ENCODE assay signal across 27 cellular contexts in the genomic region with DNA sequence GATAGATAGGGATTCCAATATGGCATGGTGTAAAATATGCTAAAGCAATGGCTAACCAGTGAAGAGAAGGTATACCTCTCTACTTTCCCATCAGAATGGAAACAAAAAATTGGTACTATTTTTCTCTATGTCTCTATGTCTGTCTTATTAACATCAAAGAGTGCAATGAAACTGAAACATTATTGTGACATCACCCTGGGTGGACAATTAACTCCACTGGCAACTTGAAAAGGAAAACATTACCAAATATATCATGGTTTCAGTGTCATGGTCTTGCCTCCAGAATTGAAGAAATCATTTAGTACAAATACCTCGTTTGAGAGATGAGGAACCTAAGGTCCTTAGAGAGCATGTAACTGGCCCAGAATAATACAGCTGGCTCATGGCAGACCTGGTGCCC.
A peak's percentile ranks its signal among the peaks of the same experiment; 100 is the strongest.
DNase-seq lines count a peak whose midpoint lies in the region; ATAC-seq, FAIRE-seq and TF ChIP-seq lines count a peak whose summit lies in the region.
"Had no signal": no experiment of that assay in that cellular context is flagged by ENCODE, and none has a peak within 500 bp of the region (broad histone marks: within the 10 kb centered on the region; RNA-seq: fewer than 3 reads in every experiment).

No MANE protein-coding gene starts in this region.

- H2AFZ ChIP-seq in GM12878 (ENCODE audit: control insufficient read depth, low read depth, low read length): no peak overlapping the region

- H4K20me1 ChIP-seq in GM12878 (ENCODE audit: control insufficient read depth, insufficient read depth): no peaks in the 10 kb centered on the region

- no peak overlapping the region for H3K4me2 ChIP-seq in GM12878 (ENCODE audit: control insufficient read depth, insufficient read depth)

- no peak overlapping the region for H3K9ac ChIP-seq in GM12878 (ENCODE audit: control insufficient read depth, insufficient read depth, low read length)

- DNase-seq in GM12878 (ENCODE audit: low read depth, low spot score) (no peak), SKM-1 (lab: John Stamatoyannopoulos, UW; ENCODE audit: unreplicated experiment) (no peak), inferior parietal cortex (ENCODE audit: extremely low spot score) (no peak)
- DNase-seq in effector CD4-positive, alpha-beta T cell: no peak
- DNase-seq: activated B cell treated with CpG ODN at 0.5 μM for 24 hours; activated CD4-positive, alpha-beta T cell treated with anti-CD3 and anti-CD28 coated beads, Interleukin-2, amount 50 U/mL, for 4 hours; activated naive CD4-positive, alpha-beta T cell treated with anti-CD3 and anti-CD28 coated beads, Interleukin-2, amount 10 ng/mL, durations not matched to agents 7 days and 5 days; amniotic stem cell; DMS53; hypothalamus; immature natural killer cell; naive B cell; NCI-H1048; NCI-H1694; NCI-H524; NK-92 treated with Interleukin-12 subunit alpha and Interleukin-12 subunit beta, amount 100 ng/mL, for 24 hours; stimulated activated CD4-positive, alpha-beta T cell treated with anti-CD3 and anti-CD28 coated beads, Interleukin-15, amount 100 ng/mL, for 24 hours; stimulated activated naive CD4-positive, alpha-beta T cell had no signal

- FAIRE-seq in GM12878 (lab: Jason Lieb, UNC): no peak
- FAIRE-seq: endothelial cell of umbilical vein, G401.6, GM18507 had no signal

- no peak for TF ChIP-seq RAD21 in GM12878 (IDR thresholded peaks at IDR 0.05; ENCODE audit: insufficient read depth, low read depth, low read length)

- H3K4me3 ChIP-seq in GM12878: no peak overlapping the region
- H3K4me3 ChIP-seq: prostate gland had no signal

- H3K27me3 ChIP-seq in GM12878 (replicated peaks in 1 of 2; ENCODE audit: control insufficient read depth in 2 of 2, insufficient read depth in 2 of 2, low read length in 1 of 2): no peaks in the 10 kb centered on the region

- H3K9me3 ChIP-seq in GM12878 (replicated peaks; ENCODE audit: control insufficient read depth, insufficient read depth, low read length): no peaks in the 10 kb centered on the region
- H3K9me3 ChIP-seq: prostate gland had no signal

- SMC1A ChIA-PET in GM12878 (lab: Charles Lee; ENCODE audit: uncharacterized antibody, unreplicated experiment): interaction anchor here (0.7 to 4.6 kb wide), 9 partner anchors 9 to 391 kb away, joined by 3 to 25 read pairs (median 4); no protein-coding TSS in a partner anchor

- CTCF ChIA-PET in GM12878 (lab: Yijun Ruan, JAX): interaction anchor here (1.0 to 1.3 kb wide), 3 partner anchors 10 to 390 kb away, joined by 3 to 5 read pairs (median 4); no protein-coding TSS in a partner anchor

- no TSS peak for BruUV-seq in GM12878 (replicated peaks; lab: Mats Ljungman, UMichigan)

- no peak overlapping the region for H3K27ac ChIP-seq in GM12878 (ENCODE audit: control insufficient read depth, insufficient read depth)
- H3K27ac ChIP-seq: prostate gland had no signal

- TF ChIP-seq POLR2A in GM12878 (IDR thresholded peaks at IDR 0.05; ENCODE audit: low read depth, low read length): no peak

- intact Hi-C loops in GM12878 (cut with micrococcal nuclease; ENCODE audit: unreplicated experiment): loop anchor here (2.0 to 5.0 kb wide), 2 partner anchors 147 to 237 kb away; no protein-coding TSS in a partner anchor

- peak; percentile 48 to 50; a peak in 2 of 4 replicates for TF ChIP-seq EP300 in GM12878 (IDR thresholded peaks at IDR 0.05; ENCODE audit: borderline replicate concordance in 1 of 2, control insufficient read depth in 1 of 2, low read depth in 2 of 2, low read length in 2 of 2)

- no peaks in the 10 kb centered on the region for H3K4me1 ChIP-seq in GM12878 (ENCODE audit: control insufficient read depth, insufficient read depth, low read length)
- H3K4me1 ChIP-seq: prostate gland had no signal

- no peaks in the 10 kb centered on the region for H3K79me2 ChIP-seq in GM12878 (ENCODE audit: control insufficient read depth, insufficient read depth, low read length)

- in situ Hi-C loops in GM12878 (cut with MboI): no loop called here

- ATAC-seq in GM18868 (IDR thresholded peaks at IDR 0.05; ENCODE audit: unreplicated experiment) (peak; percentile 49), HG02610 (IDR thresholded peaks at IDR 0.05; ENCODE audit: unreplicated experiment) (peak; percentile 37), HG03378 (IDR thresholded peaks at IDR 0.05; ENCODE audit: unreplicated experiment) (peak; percentile 55), GM12878 (peak; percentile 85), HG02642 (IDR thresholded peaks at IDR 0.05; ENCODE audit: poor library complexity, unreplicated experiment) (no peak)
- ATAC-seq: left lobe of liver had no signal

- WGBS in GM12878 (ENCODE audit: insufficient coverage, insufficient replicate concordance, low lambda C conversion rate, missing lambda C conversion rate): 0% methylated on average over 1 of the region's 1 CpG

- POLR2A ChIA-PET in GM12878 (lab: Charles Lee): interaction anchor here (0.5 to 1.0 kb wide), 3 partner anchors 11 to 145 kb away, joined by 3 read pairs; no protein-coding TSS in a partner anchor

- H3K36me3 ChIP-seq in GM12878 (ENCODE audit: control insufficient read depth in 2 of 2, insufficient read depth in 2 of 2, low read length in 1 of 2): no peaks in the 10 kb centered on the region
- H3K36me3 ChIP-seq: prostate gland had no signal

- no peak for TF ChIP-seq CTCF in GM12878 (IDR thresholded peaks at IDR 0.05 in 2 of 3, conservative IDR thresholded peaks at IDR 0.05 in 1 of 3; ENCODE audit: control insufficient read depth in 2 of 3, extremely low read depth in 1 of 3, insufficient read depth in 1 of 3, low read depth in 3 of 3, low read length in 3 of 3)

- RAD21 ChIA-PET in GM12878 (lab: Charles Lee; ENCODE audit: unreplicated experiment): interaction anchor here (0.7 to 1.9 kb wide), 6 partner anchors 11 to 146 kb away, joined by 3 to 8 read pairs (median 3); no protein-coding TSS in a partner anchor

TF ChIP-seq in GM12878, 131 proteins besides CTCF, POLR2A, EP300 and RAD21 (continues in another document):
- TF ChIP-seq STAT1 (conservative IDR thresholded peaks at IDR 0.05): no peak
- TF ChIP-seq NFXL1 (IDR thresholded peaks at IDR 0.05; ENCODE audit: borderline replicate concordance): no peak
- no peak for TF ChIP-seq FOXM1 (IDR thresholded peaks at IDR 0.05; ENCODE audit: low read depth, low read length)
- no peak for TF ChIP-seq WRNIP1 (IDR thresholded peaks at IDR 0.05; ENCODE audit: borderline replicate concordance, low read depth, low read length)
- no peak for TF ChIP-seq CEBPZ (IDR thresholded peaks at IDR 0.05; ENCODE audit: low read depth, low read length)
- TF ChIP-seq MEF2A (IDR thresholded peaks at IDR 0.05; ENCODE audit: insufficient read depth, low read depth, low read length): no peak
- TF ChIP-seq IKZF1 (conservative IDR thresholded peaks at IDR 0.05): peak; percentile 46
- no peak for TF ChIP-seq BCL11A (IDR thresholded peaks at IDR 0.05; ENCODE audit: low read depth, low read length)
- TF ChIP-seq, protein P1, sequence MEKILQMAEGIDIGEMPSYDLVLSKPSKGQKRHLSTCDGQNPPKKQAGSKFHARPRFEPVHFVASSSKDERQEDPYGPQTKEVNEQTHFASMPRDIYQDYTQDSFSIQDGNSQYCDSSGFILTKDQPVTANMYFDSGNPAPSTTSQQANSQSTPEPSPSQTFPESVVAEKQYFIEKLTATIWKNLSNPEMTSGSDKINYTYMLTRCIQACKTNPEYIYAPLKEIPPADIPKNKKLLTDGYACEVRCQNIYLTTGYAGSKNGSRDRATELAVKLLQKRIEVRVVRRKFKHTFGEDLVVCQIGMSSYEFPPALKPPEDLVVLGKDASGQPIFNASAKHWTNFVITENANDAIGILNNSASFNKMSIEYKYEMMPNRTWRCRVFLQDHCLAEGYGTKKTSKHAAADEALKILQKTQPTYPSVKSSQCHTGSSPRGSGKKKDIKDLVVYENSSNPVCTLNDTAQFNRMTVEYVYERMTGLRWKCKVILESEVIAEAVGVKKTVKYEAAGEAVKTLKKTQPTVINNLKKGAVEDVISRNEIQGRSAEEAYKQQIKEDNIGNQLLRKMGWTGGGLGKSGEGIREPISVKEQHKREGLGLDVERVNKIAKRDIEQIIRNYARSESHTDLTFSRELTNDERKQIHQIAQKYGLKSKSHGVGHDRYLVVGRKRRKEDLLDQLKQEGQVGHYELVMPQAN (conservative IDR thresholded peaks at IDR 0.05): no peak
- no peak for TF ChIP-seq FOXK2 (IDR thresholded peaks at IDR 0.05)
- no peak for TF ChIP-seq YBX1 (IDR thresholded peaks at IDR 0.05)
- TF ChIP-seq SMC3 (IDR thresholded peaks at IDR 0.05; ENCODE audit: borderline replicate concordance, low read length): no peak
- TF ChIP-seq BHLHE40 (IDR thresholded peaks at IDR 0.05; ENCODE audit: borderline replicate concordance in 1 of 2, low read depth in 2 of 2, low read length in 1 of 2): no peak
- TF ChIP-seq SMARCA5 (IDR thresholded peaks at IDR 0.05): no peak
- no peak for TF ChIP-seq POLR2AphosphoS5 (IDR thresholded peaks at IDR 0.05; ENCODE audit: low read length)
- TF ChIP-seq KDM1A (IDR thresholded peaks at IDR 0.05; ENCODE audit: borderline replicate concordance): no peak
- peak; percentile 64; the same call in 1 of the 2 replicates for TF ChIP-seq ZNF24 (IDR thresholded peaks at IDR 0.05)
